In genomic region chr9:12719431-12719830, GRCh38 we compare ENCODE assay signal across 8 cellular contexts. TPM values are rescaled to one million over a fixed set of nuclear protein-coding genes. Genes with fewer than 3 reads are reported as not detected.
A peak's percentile ranks its signal among the peaks of the same experiment; 100 is the strongest.
DNase-seq lines count a peak whose midpoint lies in the region; ATAC-seq and TF ChIP-seq lines count a peak whose summit lies in the region.

No MANE protein-coding gene starts in this region.

- peak overlapping the region; percentile 43 for H3K4me3 Mint-ChIP-seq in neural crest cell

- no peak for ATAC-seq in GM21529 (IDR thresholded peaks at IDR 0.05; ENCODE audit: unreplicated experiment)
- ATAC-seq in HG03280 (IDR thresholded peaks at IDR 0.05; ENCODE audit: unreplicated experiment): no peak

- peak; percentile 30 for TF ChIP-seq CTCF in GM10248 (IDR thresholded peaks at IDR 0.05; ENCODE audit: control extremely low read depth, extremely low read depth, low read depth, missing control alignments)
- peak; percentile 76 for TF ChIP-seq CTCF in neural crest cell (conservative IDR thresholded peaks at IDR 0.05)

- DNase-seq in GM10248 (ENCODE audit: extremely low spot score) (no peak), NCI-H345 treated with DMSO at 0.1 percent for 48 hours (lab: John Stamatoyannopoulos, UW; ENCODE audit: unreplicated experiment) (peak; percentile 27), dermis blood vessel endothelial cell (peak; percentile 56), neural crest cell (ENCODE audit: low read depth, low spot score) (no peak), ureter (ENCODE audit: low spot score) (no peak), head of caudate nucleus (no peak)

- intact Hi-C loops in head of caudate nucleus (cut with DNase I): no loop called here

- H3K27me3 Mint-ChIP-seq in neural crest cell (ENCODE audit: low read depth): no peaks in the 10 kb centered on the region

- no peak overlapping the region for H3K27ac Mint-ChIP-seq in neural crest cell (ENCODE audit: unreplicated experiment)

- CTCF ChIA-PET in GM10248 (lab: Yijun Ruan, JAX): interaction anchor here (1.4 to 1.5 kb wide), 5 partner anchors 19 to 372 kb away, joined by 3 to 7 read pairs (median 4); no protein-coding TSS in a partner anchor

- POLR2A ChIA-PET in GM10248 (lab: Yijun Ruan, JAX): no interaction called here

- H3K36me3 Mint-ChIP-seq in neural crest cell (ENCODE audit: low read depth): no peaks in the 10 kb centered on the region

- no peaks in the 10 kb centered on the region for H3K9me3 Mint-ChIP-seq in neural crest cell

- peaks cover 10% of the 10 kb centered on the region for H3K4me1 Mint-ChIP-seq in neural crest cell

RNA-seq across cellular contexts. Expression of gene TYRP1, which starts 26.2 kb away (rescaled TPM):
- total RNA-seq in dermis blood vessel endothelial cell (0.23 and 0.85 TPM in 2 replicates), neural crest cell (not detected in 2 replicates), ureter (not detected)

RNA-seq across cellular contexts. Expression of gene LURAP1L, which starts 55.4 kb away (rescaled TPM):
- total RNA-seq in dermis blood vessel endothelial cell: 1.1 and 2.7 TPM in 2 replicates
- total RNA-seq in neural crest cell: 0.27 and 0.40 TPM in 2 replicates
- 6.6 TPM for total RNA-seq in ureter

Comparison
In these comparisons a context has a peak if more than half of its experiments do, and no peak if none do; other contexts are left out.
1. DNase-seq: peak in NCI-H345 treated with DMSO at 0.1 percent for 48 hours (single experiment) and dermis blood vessel endothelial cell (single experiment); none in GM10248 (single experiment), neural crest cell (single experiment), ureter (single experiment) and head of caudate nucleus (0 of 42).